In the genomic region with DNA sequence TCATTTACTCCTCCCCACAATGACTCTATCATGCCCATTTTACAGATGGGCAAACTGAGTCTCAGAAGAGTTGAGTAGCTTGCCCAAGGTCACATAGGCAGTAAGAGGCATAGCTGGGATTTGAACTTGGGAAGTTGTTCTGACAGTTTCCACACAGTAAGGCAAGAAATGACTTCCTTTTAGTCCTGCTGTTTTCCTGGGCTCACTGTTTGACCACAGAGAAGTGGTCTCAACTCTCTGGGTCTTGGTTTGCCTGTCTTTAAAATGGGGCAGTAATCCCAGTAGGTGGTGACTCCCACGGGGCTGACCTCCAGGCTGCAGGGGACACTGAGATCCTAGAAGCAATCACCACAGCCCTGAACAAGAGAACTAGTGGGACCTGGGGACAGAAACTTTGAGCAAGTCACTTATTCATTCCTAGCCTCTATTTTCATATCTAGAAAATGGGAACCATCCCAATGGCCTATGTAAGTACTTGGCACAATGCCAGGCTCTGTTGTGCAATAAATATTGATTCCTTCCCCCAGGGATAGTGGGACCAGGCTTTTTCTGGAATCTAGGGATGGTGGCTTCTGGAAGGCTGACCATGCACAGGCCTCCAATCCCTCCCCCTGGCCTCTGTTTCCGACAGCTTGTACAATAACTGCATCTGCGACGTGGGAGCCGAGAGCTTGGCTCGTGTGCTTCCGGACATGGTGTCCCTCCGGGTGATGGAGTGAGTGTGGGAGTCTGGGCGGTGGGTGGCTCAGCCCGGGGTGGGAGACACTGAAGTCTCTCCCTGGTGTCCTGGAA, we compare ENCODE assay signal across 2 cellular contexts.
TF ChIP-seq lines count a peak whose summit lies in the region.

No MANE protein-coding gene starts in this region.

TF ChIP-seq in HEK293, 187 proteins besides CTCF, POLR2A, EP300 and RAD21:
- TF ChIP-seq EGR2 (tag by site-specific recombination; IDR thresholded peaks at IDR 0.05; ENCODE audit: low read depth) (peak; percentile 62), ZBTB6 (tag by site-specific recombination; IDR thresholded peaks at IDR 0.05) (0 out of 2 replicates have a peak, but pooled peaks have one; percentile 37)
- TF ChIP-seq, protein P1, sequence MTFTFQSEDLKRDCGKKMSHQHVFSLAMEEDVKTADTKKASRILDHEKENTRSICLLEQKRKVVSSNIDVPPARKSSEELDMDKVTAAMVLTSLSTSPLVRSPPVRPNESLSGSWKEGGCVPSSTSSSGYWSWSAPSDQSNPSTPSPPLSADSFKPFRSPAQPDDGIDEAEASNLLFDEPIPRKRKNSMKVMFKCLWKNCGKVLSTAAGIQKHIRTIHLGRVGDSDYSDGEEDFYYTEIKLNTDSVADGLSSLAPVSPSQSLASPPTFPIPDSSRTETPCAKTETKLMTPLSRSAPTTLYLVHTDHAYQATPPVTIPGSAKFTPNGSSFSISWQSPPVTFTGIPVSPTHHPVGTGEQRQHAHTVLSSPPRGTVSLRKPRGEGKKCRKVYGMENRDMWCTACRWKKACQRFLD (tag by site-specific recombination; IDR thresholded peaks at IDR 0.05): no peak

TF ChIP-seq in HepG2, 621 proteins besides CTCF, POLR2A, EP300 and RAD21 (continues in another document):
- TF ChIP-seq PPARG (CRISPR knock-in tag; conservative IDR thresholded peaks at IDR 0.05) (peak; percentile 93), CEBPG (CRISPR knock-in tag; IDR thresholded peaks at IDR 0.05) (peak; percentile 65), CEBPB (IDR thresholded peaks at IDR 0.05; ENCODE audit: borderline replicate concordance, low read depth, low read length) (peak; percentile 91), IRF1 (CRISPR knock-in tag; IDR thresholded peaks at IDR 0.05; ENCODE audit: low read depth) (no peak), CERS6 (CRISPR knock-in tag; IDR thresholded peaks at IDR 0.05) (no peak), GABPB1 (CRISPR knock-in tag; IDR thresholded peaks at IDR 0.05) (peak; percentile 11; the same call in 1 of the 2 replicates), HMG20A (CRISPR knock-in tag; IDR thresholded peaks at IDR 0.05; ENCODE audit: borderline replicate concordance) (0 out of 2 replicates have a peak, but pooled peaks have one; percentile 17), KDM1A (CRISPR knock-in tag; IDR thresholded peaks at IDR 0.05) (peak; percentile 64; the same call in 1 of the 2 replicates), NPAS2 (CRISPR knock-in tag; IDR thresholded peaks at IDR 0.05; ENCODE audit: borderline replicate concordance) (no peak), ZNF891 (CRISPR knock-in tag; IDR thresholded peaks at IDR 0.05) (peak; percentile 60; the same call in 1 of the 2 replicates), HDAC1 (CRISPR knock-in tag; IDR thresholded peaks at IDR 0.05) (peak; percentile 45; the same call in 1 of the 2 replicates), PCBP2 (optimal IDR thresholded peaks at IDR 0.05; ENCODE audit: low read depth, low read length, poor library complexity, severe bottlenecking) (no peak), HIC2 (CRISPR knock-in tag; IDR thresholded peaks at IDR 0.05; ENCODE audit: low read depth) (no peak), MXI1 (IDR thresholded peaks at IDR 0.05; ENCODE audit: borderline replicate concordance, low read depth, low read length) (peak; percentile 11; the same call in 1 of the 3 replicates), ZNF607 (CRISPR knock-in tag; IDR thresholded peaks at IDR 0.05; ENCODE audit: borderline replicate concordance) (peak; percentile 67; the same call in 1 of the 2 replicates), THAP11 (CRISPR knock-in tag; IDR thresholded peaks at IDR 0.05) (0 out of 2 replicates have a peak, but pooled peaks have one; percentile 4), MTF1 (CRISPR knock-in tag; IDR thresholded peaks at IDR 0.05) (no peak), CBX5 (CRISPR knock-in tag; IDR thresholded peaks at IDR 0.05; ENCODE audit: borderline replicate concordance) (0 out of 2 replicates have a peak, but pooled peaks have one; percentile 39), NFIB (CRISPR knock-in tag; IDR thresholded peaks at IDR 0.05; ENCODE audit: borderline replicate concordance) (peak; percentile 97), KLF12 (CRISPR knock-in tag; IDR thresholded peaks at IDR 0.05; ENCODE audit: borderline replicate concordance) (no peak), GATAD1 (CRISPR knock-in tag; IDR thresholded peaks at IDR 0.05) (no peak), ZNF280B (CRISPR knock-in tag; IDR thresholded peaks at IDR 0.05; ENCODE audit: borderline replicate concordance) (0 out of 2 replicates have a peak, but pooled peaks have one; percentile 65), ZMYM2 (CRISPR knock-in tag; IDR thresholded peaks at IDR 0.05) (peak; percentile 58; the same call in 1 of the 2 replicates), ZNF766 (CRISPR knock-in tag; IDR thresholded peaks at IDR 0.05; ENCODE audit: borderline replicate concordance) (no peak), SAP130 (CRISPR knock-in tag; IDR thresholded peaks at IDR 0.05; ENCODE audit: low read depth) (0 out of 2 replicates have a peak, but pooled peaks have one; percentile 4), FOXA1 (IDR thresholded peaks at IDR 0.05) (no peak), FOXA1 (CRISPR knock-in tag; IDR thresholded peaks at IDR 0.05) (no peak), ZNF619 (CRISPR knock-in tag; IDR thresholded peaks at IDR 0.05) (0 out of 2 replicates have a peak, but pooled peaks have one; percentile 27), ZNF674 (CRISPR knock-in tag; IDR thresholded peaks at IDR 0.05; ENCODE audit: low read depth) (no peak), SOX13 (IDR thresholded peaks at IDR 0.05) (no peak), SOX13 (CRISPR knock-in tag; conservative IDR thresholded peaks at IDR 0.05 in 1 of 2, IDR thresholded peaks at IDR 0.05 in 1 of 2) (no peak), ZNF121 (CRISPR knock-in tag; IDR thresholded peaks at IDR 0.05) (no peak), THAP9 (CRISPR knock-in tag; IDR thresholded peaks at IDR 0.05; ENCODE audit: borderline replicate concordance) (peak; percentile 51; the same call in 1 of the 2 replicates), ZFP90 (CRISPR knock-in tag; IDR thresholded peaks at IDR 0.05; ENCODE audit: borderline replicate concordance) (0 out of 2 replicates have a peak, but pooled peaks have one; percentile 1), PAXIP1 (CRISPR knock-in tag; conservative IDR thresholded peaks at IDR 0.05) (no peak; the same call in 1 of the 2 replicates), PLRG1 (conservative IDR thresholded peaks at IDR 0.05) (no peak), BCLAF1 (IDR thresholded peaks at IDR 0.05) (no peak), LCORL (IDR thresholded peaks at IDR 0.05) (peak; percentile 99), LCORL (CRISPR knock-in tag; IDR thresholded peaks at IDR 0.05) (no peak), CBX1 (IDR thresholded peaks at IDR 0.05; ENCODE audit: low read depth) (peak; percentile 17)
